Comparison of ENCODE assay signal across 39 cellular contexts in the genomic region with DNA sequence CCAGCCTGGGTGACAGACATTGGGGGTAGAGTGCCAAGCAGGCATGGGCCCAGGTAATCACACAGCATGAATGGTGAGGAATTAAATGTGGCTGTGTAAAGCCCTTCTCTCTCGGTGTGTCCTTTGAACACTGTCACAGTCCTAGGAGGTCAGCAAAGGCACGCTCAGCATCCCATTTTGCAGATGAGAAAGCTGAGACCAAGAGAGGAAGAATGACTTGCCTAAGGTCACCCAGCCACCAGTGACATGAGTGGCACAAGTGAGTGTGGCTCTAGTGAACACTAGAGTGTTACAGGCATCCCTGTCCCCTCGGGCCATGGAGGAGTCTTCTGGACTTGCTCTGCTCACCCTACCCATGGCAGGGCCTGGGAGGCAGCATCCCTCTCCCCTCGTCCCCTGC.
"Had no signal": no experiment of that assay in that cellular context is flagged by ENCODE, and none has a peak within 500 bp of the region (broad histone marks: within the 10 kb centered on the region; RNA-seq: fewer than 3 reads in every experiment).

No MANE protein-coding gene starts in this region.

- ATAC-seq: activated CD8-positive, alpha-beta T cell treated with anti-CD3 and anti-CD28 coated beads for 36 hours; activated naive CD4-positive, alpha-beta T cell treated with anti-CD3 and anti-CD28 coated beads, Interleukin-2, amount 50 U/mL, for 72 hours; activated naive CD8-positive, alpha-beta T cell treated with anti-CD3 and anti-CD28 coated beads, Interleukin-2, amount 50 U/mL, for 24 hours; activated T-cell treated with anti-CD3 and anti-CD28 coated beads, Interleukin-2, amount 50 U/mL, for 4 hours; activated T-cell treated with anti-CD3 and anti-CD28 coated beads, Interleukin-2, amount 50 U/mL, for 72 hours; activated T-helper 17 cell treated with anti-CD3 and anti-CD28 coated beads, Interleukin-2, amount 50 U/mL, for 72 hours had no signal

- H3K27me3 Mint-ChIP-seq: activated B cell treated with CpG ODN at 0.5 μM for 24 hours; activated CD4-positive, alpha-beta memory T cell treated with anti-CD3 and anti-CD28 coated beads for 36 hours; activated CD4-positive, alpha-beta T cell treated with anti-CD3 and anti-CD28 coated beads, Interleukin-2, amount 10 ng/mL, durations not matched to agents 24 days and 14 days; activated CD8-positive, alpha-beta T cell treated with anti-CD3 and anti-CD28 coated beads for 36 hours; activated naive CD8-positive, alpha-beta T cell treated with anti-CD3 and anti-CD28 coated beads, Interleukin-2, amount 10 ng/mL, durations not matched to agents 7 days and 5 days; activated naive CD8-positive, alpha-beta T cell treated with anti-CD3 and anti-CD28 coated beads, Interleukin-2, amount 50 U/mL, for 24 hours; activated T-helper 17 cell treated with anti-CD3 and anti-CD28 coated beads, Interleukin-2, amount 50 U/mL, for 72 hours; brain; central memory CD8-positive, alpha-beta T cell had no signal

- H3K4me3 Mint-ChIP-seq: activated B cell treated with CpG ODN at 0.5 μM for 24 hours; activated CD4-positive, alpha-beta memory T cell treated with anti-CD3 and anti-CD28 coated beads for 36 hours; activated CD4-positive, alpha-beta T cell treated with anti-CD3 and anti-CD28 coated beads, Interleukin-2, amount 10 ng/mL, durations not matched to agents 24 days and 14 days; activated CD8-positive, alpha-beta T cell treated with anti-CD3 and anti-CD28 coated beads for 36 hours; activated naive CD4-positive, alpha-beta T cell treated with anti-CD3 and anti-CD28 coated beads for 36 hours; activated naive CD8-positive, alpha-beta T cell treated with anti-CD3 and anti-CD28 coated beads, Interleukin-2, amount 50 U/mL, for 24 hours; activated T-cell treated with anti-CD3 and anti-CD28 coated beads, Interleukin-2, amount 50 U/mL, for 4 hours; activated T-cell treated with anti-CD3 and anti-CD28 coated beads, Interleukin-2, amount 50 U/mL, for 72 hours; activated T-helper 1 cell treated with anti-CD3 and anti-CD28 coated beads, Interleukin-12 subunit alpha, Interleukin-12 subunit beta, Interleukin-2, Interleukin-4 antibody, amounts not matched to agents 30 ng/mL and 10 ng/mL and 1 ng/mL, durations not matched to agents 14 hours and 24 hours and 36 hours; activated T-helper 17 cell treated with anti-CD3 and anti-CD28 coated beads, Interleukin-2, amount 50 U/mL, for 72 hours; brain; T-helper 1 cell treated with Interleukin-12 subunit alpha and Interleukin-12 subunit beta and Interleukin-4 antibody, amounts not matched to agents 30 μg/mL and 1 μg/mL, for 36 hours; T-helper 2 cell treated with Interferon-gamma antibody and Interleukin-4, amounts not matched to agents 5 μg/mL and 100 μg/mL, for 36 hours had no signal

- H3K9me3 Mint-ChIP-seq: activated B cell treated with CpG ODN at 0.5 μM for 24 hours; activated CD4-positive, alpha-beta memory T cell treated with anti-CD3 and anti-CD28 coated beads for 36 hours; activated T-cell treated with anti-CD3 and anti-CD28 coated beads, Interleukin-2, amount 50 U/mL, for 4 hours; brain had no signal

- H3K9me3 ChIP-seq: ascending aorta had no signal

- DNase-seq: activated B cell treated with CpG ODN at 0.5 μM for 24 hours; activated CD4-positive, alpha-beta memory T cell treated with anti-CD3 and anti-CD28 coated beads for 36 hours; activated CD4-positive, alpha-beta T cell treated with anti-CD3 and anti-CD28 coated beads for 4 hours; activated CD4-positive, alpha-beta T cell treated with anti-CD3 and anti-CD28 coated beads, Interleukin-2, amount 10 ng/mL, durations not matched to agents 24 days and 14 days; activated CD4-positive, alpha-beta T cell treated with anti-CD3 and anti-CD28 coated beads, Interleukin-2, amount 50 U/mL, for 1 hour; activated CD4-positive, alpha-beta T cell treated with anti-CD3 and anti-CD28 coated beads, Interleukin-2, amount 50 U/mL, for 4 hours; activated CD4-positive, CD25-positive, alpha-beta regulatory T cell treated with anti-CD3 and anti-CD28 coated beads, Interleukin-2, amount 50 U/mL, for 72 hours; activated CD8-positive, alpha-beta memory T cell treated with anti-CD3 and anti-CD28 coated beads, Interleukin-2, amount 50 U/mL, for 4 hours; activated CD8-positive, alpha-beta T cell treated with anti-CD3 and anti-CD28 coated beads for 36 hours; activated effector memory CD4-positive, alpha-beta T cell treated with anti-CD3 and anti-CD28 coated beads, Interleukin-2, amount 50 U/mL, for 16 hours; activated gamma-delta T cell treated with Interleukin-2 at 50 U/mL for 16 hours; activated naive CD4-positive, alpha-beta T cell; activated naive CD4-positive, alpha-beta T cell treated with anti-CD3 and anti-CD28 coated beads for 36 hours; activated naive CD4-positive, alpha-beta T cell treated with anti-CD3 and anti-CD28 coated beads, Interleukin-2, amount 50 U/mL, for 16 hours; activated naive CD8-positive, alpha-beta T cell treated with anti-CD3 and anti-CD28 coated beads, Interleukin-2, amount 10 ng/mL, durations not matched to agents 7 days and 5 days; activated naive CD8-positive, alpha-beta T cell treated with anti-CD3 and anti-CD28 coated beads, Interleukin-2, amount 50 U/mL, for 24 hours; activated T-cell treated with anti-CD3 and anti-CD28 coated beads for 4 hours; activated T-cell treated with anti-CD3 and anti-CD28 coated beads, Interleukin-2, amount 50 U/mL, for 1 hour; activated T-cell treated with anti-CD3 and anti-CD28 coated beads, Interleukin-2, amount 50 U/mL, for 4 hours; activated T-cell treated with anti-CD3 and anti-CD28 coated beads, Interleukin-2, amount 50 U/mL, for 72 hours; amygdala; anterior cingulate cortex; caudate nucleus; cerebellar nuclear complex; T-helper 1 cell; T-helper 2 cell; T-helper 9 cell had no signal

- H3K36me3 ChIP-seq: ascending aorta, cardiac muscle cell had no signal

- H3K4me3 ChIP-seq: ascending aorta, cardiac muscle cell had no signal

- H3K27ac ChIP-seq: ascending aorta, cardiac muscle cell, VCaP had no signal

- H3K36me3 Mint-ChIP-seq: activated CD4-positive, alpha-beta memory T cell treated with anti-CD3 and anti-CD28 coated beads for 36 hours; brain had no signal

- H3K27me3 ChIP-seq: ascending aorta, cardiac muscle cell had no signal

- H3K27ac Mint-ChIP-seq: activated B cell treated with CpG ODN at 0.5 μM for 24 hours; activated CD4-positive, alpha-beta memory T cell treated with anti-CD3 and anti-CD28 coated beads for 36 hours; activated CD4-positive, alpha-beta T cell treated with anti-CD3 and anti-CD28 coated beads, Interleukin-2, amount 10 ng/mL, durations not matched to agents 24 days and 14 days; activated CD8-positive, alpha-beta T cell treated with anti-CD3 and anti-CD28 coated beads for 36 hours; activated naive CD4-positive, alpha-beta T cell treated with anti-CD3 and anti-CD28 coated beads for 36 hours; activated naive CD4-positive, alpha-beta T cell treated with anti-CD3 and anti-CD28 coated beads, Interleukin-2, amount 50 U/mL, for 72 hours; activated naive CD8-positive, alpha-beta T cell treated with anti-CD3 and anti-CD28 coated beads, Interleukin-2, amount 50 U/mL, for 24 hours; activated T-cell treated with anti-CD3 and anti-CD28 coated beads, Interleukin-2, amount 50 U/mL, for 72 hours; activated T-helper 1 cell treated with anti-CD3 and anti-CD28 coated beads, Interleukin-12 subunit alpha, Interleukin-12 subunit beta, Interleukin-2, Interleukin-4 antibody, amounts not matched to agents 30 ng/mL and 10 ng/mL and 1 ng/mL, durations not matched to agents 14 hours and 24 hours and 36 hours; activated T-helper 17 cell treated with anti-CD3 and anti-CD28 coated beads, Interleukin-2, amount 50 U/mL, for 72 hours; T-helper 1 cell treated with Interleukin-12 subunit alpha and Interleukin-12 subunit beta and Interleukin-4 antibody, amounts not matched to agents 30 μg/mL and 1 μg/mL, for 36 hours; T-helper 2 cell treated with Interferon-gamma antibody and Interleukin-4, amounts not matched to agents 5 μg/mL and 100 μg/mL, for 36 hours had no signal

- FAIRE-seq: bronchial epithelial cell, TTC549 had no signal
